ENCODE assay signal across 9 cellular contexts in genomic region chr17:7023576-7024401, GRCh38. TPM values are rescaled to one million over a fixed set of nuclear protein-coding genes. Genes with fewer than 3 reads are reported as not detected.
DNase-seq lines count a peak whose midpoint lies in the region; ATAC-seq and TF ChIP-seq lines count a peak whose summit lies in the region.
"Had no signal": no experiment of that assay in that cellular context is flagged by ENCODE, and none has a peak within 500 bp of the region (broad histone marks: within the 10 kb centered on the region; RNA-seq: fewer than 3 reads in every experiment).

No MANE protein-coding gene starts in this region.

- H3K4me3 ChIP-seq in CD8-positive, alpha-beta T cell (ENCODE audit: low read depth, low read length) = peak overlapping the region; percentile 5
- H3K4me3 ChIP-seq in HUES64 (ENCODE audit: low read length) = peak overlapping the region; percentile 50
- peak overlapping the region; percentile 25 to 43 for H3K4me3 ChIP-seq in cardiac fibroblast (replicated peaks in 1 of 2; ENCODE audit: low read depth in 2 of 2, low read length in 2 of 2)
- H3K4me3 ChIP-seq in iPS-20b (ENCODE audit: low read length) = peak overlapping the region; percentile 75
- peak overlapping the region; percentile 57 to 72 (median 63) for H3K4me3 ChIP-seq in skeletal muscle tissue (ENCODE audit: low read length in 3 of 3)
- H3K4me3 ChIP-seq: HAP-1 had no signal

- H3K27ac ChIP-seq in CD8-positive, alpha-beta T cell (ENCODE audit: low read depth, low read length) = no peak overlapping the region
- H3K27ac ChIP-seq in HUES64 (ENCODE audit: low read depth, low read length) = no peak overlapping the region
- no peak overlapping the region for H3K27ac ChIP-seq in iPS-20b (ENCODE audit: low read length)
- peak overlapping the region; percentile 87 for H3K27ac ChIP-seq in skeletal muscle tissue (ENCODE audit: low read depth, low read length)

- CTCF ChIA-PET in CD8-positive, alpha-beta T cell (lab: Charles Lee) = interaction anchor here (1.9 to 11.2 kb wide), 5 partner anchors 20 to 113 kb away, joined by 10 to 106 read pairs (median 50); partner anchors contain the start of gene SLC16A11

- H3K9ac ChIP-seq in HUES64 (ENCODE audit: low read depth, low read length) (peak overlapping the region; percentile 3; the same call in 1 of the 2 replicates), iPS-20b (ENCODE audit: low read depth, low read length) (peak overlapping the region; percentile 56; the same call in 1 of the 2 replicates), skeletal muscle tissue (ENCODE audit: low read depth in 1 of 3, low read length in 3 of 3) (peak overlapping the region; percentile 59 to 86 (median 79))

- POLR2A ChIA-PET in CD8-positive, alpha-beta T cell (lab: Charles Lee) = interaction anchor here (1.0 to 2.2 kb wide), 7 partner anchors 12 to 113 kb away, joined by 3 to 12 read pairs (median 4); partner anchors contain the start of genes SLC16A11 and SLC16A13

- no peaks in the 10 kb centered on the region for H3K36me3 ChIP-seq in CD8-positive, alpha-beta T cell (ENCODE audit: insufficient read depth, low read length)
- no peaks in the 10 kb centered on the region for H3K36me3 ChIP-seq in HUES64 (ENCODE audit: insufficient read depth, low read length)
- peaks cover 6% of the 10 kb centered on the region; the same call in 1 of the 2 replicates for H3K36me3 ChIP-seq in iPS-20b (ENCODE audit: insufficient read depth, low read depth, low read length)
- H3K36me3 ChIP-seq in skeletal muscle tissue (ENCODE audit: control insufficient read depth in 3 of 3, insufficient read depth in 3 of 3, low read length in 3 of 3) = peaks cover 0 to 2% (median 0%) of the 10 kb centered on the region in 3 donors
- H3K36me3 ChIP-seq: HAP-1 had no signal

- peak; percentile 83 to 97 (median 90) for DNase-seq in CD8-positive, alpha-beta T cell
- DNase-seq in activated CD4-positive, CD25-positive, alpha-beta regulatory T cell treated with anti-CD3 and anti-CD28 coated beads, Interleukin-2, amount 50 U/mL, for 16 hours (ENCODE audit: low read depth, low spot score) = peak; percentile 82
- DNase-seq in cardiac fibroblast (ENCODE audit: low read depth in 2 of 2) = peak; percentile 91 to 95

- ATAC-seq in CD8-positive, alpha-beta T cell = peak; percentile 87
- ATAC-seq in HG03095 (IDR thresholded peaks at IDR 0.05; ENCODE audit: unreplicated experiment) (no peak), HG03378 (IDR thresholded peaks at IDR 0.05; ENCODE audit: unreplicated experiment) (no peak)

- H3K9me3 Mint-ChIP-seq in CD8-positive, alpha-beta T cell = no peaks in the 10 kb centered on the region

- 38% methylated on average over 51 of the region's 51 CpGs for WGBS in HUES64

- H3K4me3 Mint-ChIP-seq in CD8-positive, alpha-beta T cell = peak overlapping the region; percentile 74

- H3K4me1 ChIP-seq in CD8-positive, alpha-beta T cell (ENCODE audit: insufficient read depth, low read length) = peaks cover 28% of the 10 kb centered on the region
- H3K4me1 ChIP-seq in HUES64 (ENCODE audit: insufficient read depth, low read length) (peaks cover 4% of the 10 kb centered on the region; the same call in 1 of the 2 replicates), iPS-20b (ENCODE audit: insufficient read depth, low read length) (no peaks in the 10 kb centered on the region; the same call in 1 of the 2 replicates), skeletal muscle tissue (ENCODE audit: control insufficient read depth in 3 of 3, insufficient read depth in 3 of 3, low read length in 3 of 3) (peaks cover 30 to 34% (median 34%) of the 10 kb centered on the region in 3 donors)

- no peaks in the 10 kb centered on the region for H3K36me3 Mint-ChIP-seq in CD8-positive, alpha-beta T cell

- intact Hi-C loops in CD8-positive, alpha-beta T cell (cut with DNase I, micrococcal nuclease) = loop anchor here (1.0 to 5.0 kb wide), 6 partner anchors 8 to 181 kb away; a partner anchor contains a TSS

- peaks cover 3% of the 10 kb centered on the region for H3K27me3 Mint-ChIP-seq in CD8-positive, alpha-beta T cell (ENCODE audit: low read depth)

- TF ChIP-seq CTCF in CD8-positive, alpha-beta T cell (IDR thresholded peaks at IDR 0.05) = no peak
- TF ChIP-seq CTCF in cardiac fibroblast (IDR thresholded peaks at IDR 0.05; ENCODE audit: low read depth, low read length) = no peak

- H3K27me3 ChIP-seq in CD8-positive, alpha-beta T cell (ENCODE audit: insufficient read depth, low read length) = no peaks in the 10 kb centered on the region
- H3K27me3 ChIP-seq in HUES64 (ENCODE audit: insufficient read depth, low read length) (peaks cover 38% of the 10 kb centered on the region), iPS-20b (ENCODE audit: insufficient read depth, low read length) (peaks cover 41% of the 10 kb centered on the region), skeletal muscle tissue (ENCODE audit: control insufficient read depth in 3 of 3, insufficient read depth in 3 of 3, low read length in 3 of 3) (peaks cover 14 to 17% (median 16%) of the 10 kb centered on the region in 3 donors)

- H3K9me3 ChIP-seq in CD8-positive, alpha-beta T cell (ENCODE audit: low read length) = no peaks in the 10 kb centered on the region
- H3K9me3 ChIP-seq in HUES64 (ENCODE audit: insufficient read depth, low read depth, low read length) (no peaks in the 10 kb centered on the region), iPS-20b (ENCODE audit: insufficient read depth, low read depth, low read length) (no peaks in the 10 kb centered on the region), skeletal muscle tissue (ENCODE audit: control insufficient read depth in 3 of 3, low read length in 3 of 3) (no peaks in the 10 kb centered on the region)
- H3K9me3 ChIP-seq: HAP-1 had no signal

- H3K27ac Mint-ChIP-seq in CD8-positive, alpha-beta T cell = peak overlapping the region; percentile 77

- H3K4me1 Mint-ChIP-seq in CD8-positive, alpha-beta T cell (ENCODE audit: low read depth) = peaks cover 34% of the 10 kb centered on the region

RNA-seq across cellular contexts. Expression of gene BCL6B, which starts 0.9 kb away (rescaled TPM):
- not detected for total RNA-seq in CD8-positive, alpha-beta T cell
- polyA plus RNA-seq in HUES64 (2013, experiment 1 of 2) = 2.0 TPM
- polyA plus RNA-seq in HUES64 (2013, experiment 2 of 2) = 2.3 TPM
- 13.0 TPM for total RNA-seq in skeletal muscle tissue

RNA-seq across cellular contexts. Expression of gene RNASEK, which starts 11.4 kb away (rescaled TPM):
- total RNA-seq in CD8-positive, alpha-beta T cell = 100 to 1,000 TPM in 1 of 2 experiments, 10 to 100 TPM in 1; 96.3 to 101 TPM
- 132 TPM for polyA plus RNA-seq in HUES64 (2013, experiment 1 of 2)
- 153 TPM for polyA plus RNA-seq in HUES64 (2013, experiment 2 of 2)
- 20.9 TPM for total RNA-seq in skeletal muscle tissue

RNA-seq across cellular contexts. Expression of gene SLC16A13, which starts 12.0 kb away (rescaled TPM):
- total RNA-seq in CD8-positive, alpha-beta T cell = 1 to 10 TPM; 1.8 to 1.9 TPM
- 3.4 TPM for polyA plus RNA-seq in HUES64 (2013, experiment 1 of 2)
- polyA plus RNA-seq in HUES64 (2013, experiment 2 of 2) = 4.9 TPM
- under 0.01 TPM for total RNA-seq in skeletal muscle tissue

RNA-seq across cellular contexts. Expression of gene SLC16A11, which starts 20.1 kb away (rescaled TPM):
- total RNA-seq in CD8-positive, alpha-beta T cell = 1 to 10 TPM; 1.2 to 1.3 TPM
- polyA plus RNA-seq in HUES64 (2013, experiment 1 of 2) = 1.0 TPM
- polyA plus RNA-seq in HUES64 (2013, experiment 2 of 2) = 0.76 TPM
- not detected for total RNA-seq in skeletal muscle tissue

RNA-seq across cellular contexts. Expression of gene ALOX12, which starts 27.9 kb away (rescaled TPM):
- total RNA-seq in CD8-positive, alpha-beta T cell = not detected
- 0.40 TPM for polyA plus RNA-seq in HUES64 (2013, experiment 1 of 2)
- polyA plus RNA-seq in HUES64 (2013, experiment 2 of 2) = 0.82 TPM
- not detected for total RNA-seq in skeletal muscle tissue

Comparison
In these comparisons a context has a peak if more than half of its experiments do, and no peak if none do; other contexts are left out.
1. H3K4me3 ChIP-seq: peak in every context shown above with its lines; median percentile 75 in iPS-20b; 63 in skeletal muscle tissue; 50 in HUES64; 34 in cardiac fibroblast; 5 in CD8-positive, alpha-beta T cell.
2. H3K9ac ChIP-seq: peak in every context shown above with its lines; median percentile 79 in skeletal muscle tissue; 56 in iPS-20b; 3 in HUES64.
3. RNA of gene BCL6B, which starts 0.9 kb away (total RNA-seq): 13.0 TPM in skeletal muscle tissue (single experiment); not detected in CD8-positive, alpha-beta T cell; every median in the first group is over 10 times any median in the second.
4. Peak in every context shown above with its lines, with median percentiles within 50 percentile points of each other: DNase-seq.